In the genomic region with DNA sequence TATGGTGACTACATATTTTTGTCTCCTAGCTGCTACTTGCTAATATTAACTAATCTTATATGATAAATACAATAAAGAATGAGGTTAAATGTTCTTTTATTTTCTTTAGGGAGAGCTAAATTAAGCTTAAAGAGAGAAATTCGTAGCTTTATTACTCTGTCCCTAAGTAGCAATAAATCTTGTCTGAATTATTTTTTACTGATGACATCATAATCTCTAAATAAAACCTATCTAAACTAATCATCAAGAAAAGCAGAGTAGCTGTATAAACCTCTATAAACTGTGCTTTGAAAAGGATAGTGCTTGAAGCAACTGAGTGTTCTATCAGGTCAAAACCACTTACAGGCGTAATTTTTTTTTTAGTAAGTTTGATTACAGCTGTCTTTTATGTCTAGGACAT, we compare ENCODE assay signal across 26 cellular contexts. TPM values are rescaled to one million over a fixed set of nuclear protein-coding genes. Genes with fewer than 3 reads are reported as not detected.
A peak's percentile ranks its signal among the peaks of the same experiment; 100 is the strongest.
DNase-seq lines count a peak whose midpoint lies in the region; ATAC-seq, FAIRE-seq and TF ChIP-seq lines count a peak whose summit lies in the region.
"Had no signal": no experiment of that assay in that cellular context is flagged by ENCODE, and none has a peak within 500 bp of the region (broad histone marks: within the 10 kb centered on the region; RNA-seq: fewer than 3 reads in every experiment).

No MANE protein-coding gene starts in this region.

- TF ChIP-seq CTCF in HepG2 (CRISPR knock-in tag; IDR thresholded peaks at IDR 0.05) (no peak), right lobe of liver (IDR thresholded peaks at IDR 0.05) (no peak), mammary epithelial cell (conservative IDR thresholded peaks at IDR 0.05 in 1 of 2, IDR thresholded peaks at IDR 0.05 in 1 of 2; ENCODE audit: extremely low read depth in 1 of 2, insufficient read depth in 1 of 2, low read depth in 1 of 2, low read length in 2 of 2) (no peak)

- H2AFZ ChIP-seq in HepG2 (ENCODE audit: low read length) (no peak overlapping the region), mammary epithelial cell (ENCODE audit: low read depth, low read length) (no peak overlapping the region)

- H3K9me3 ChIP-seq in HepG2 (ENCODE audit: low read length) (no peaks in the 10 kb centered on the region), right lobe of liver (no peaks in the 10 kb centered on the region), mammary epithelial cell (replicated peaks; ENCODE audit: insufficient read depth, low read length) (no peaks in the 10 kb centered on the region)
- H3K9me3 ChIP-seq: A549; BE2C; BLaER1 treated with 17β-estradiol and CSF1 and Interleukin-3, amounts not matched to agents 10 nM and 100 nM; HAP-1 had no signal

- H3K36me3 ChIP-seq in HepG2 (replicated peaks in 1 of 2; ENCODE audit: control insufficient read depth in 1 of 2, insufficient read depth in 2 of 2, low read length in 2 of 2): no peaks in the 10 kb centered on the region
- peaks cover 0 to 3% (median 0%) of the 10 kb centered on the region in 4 donors for H3K36me3 ChIP-seq in right lobe of liver
- H3K36me3 ChIP-seq in mammary epithelial cell (ENCODE audit: insufficient read depth, low read length): no peaks in the 10 kb centered on the region
- H3K36me3 ChIP-seq: BE2C, HAP-1 had no signal

- ATAC-seq in HepG2 (no peak), right lobe of liver (no peak), GM19452 (IDR thresholded peaks at IDR 0.05; ENCODE audit: unreplicated experiment) (no peak)
- ATAC-seq: A549 had no signal

- POLR2A ChIA-PET in HepG2 (lab: Yijun Ruan, JAX): no interaction called here

- H3K4me2 ChIP-seq in HepG2 (ENCODE audit: low read depth, low read length) (no peak overlapping the region), mammary epithelial cell (ENCODE audit: insufficient read depth, low read depth, low read length) (no peak overlapping the region)
- H3K4me2 ChIP-seq: A549; BLaER1 treated with 17β-estradiol and CSF1 and Interleukin-3, amounts not matched to agents 10 nM and 100 nM had no signal

- BruUV-seq in HepG2 (replicated peaks; lab: Mats Ljungman, UMichigan): no TSS peak
- BruUV-seq in mammary epithelial cell (replicated peaks; lab: Mats Ljungman, UMichigan): no TSS peak

- no peak overlapping the region for H3K27ac ChIP-seq in HepG2 (ENCODE audit: extremely low read length, insufficient read depth, low read length)
- H3K27ac ChIP-seq in right lobe of liver: no peak overlapping the region
- no peak overlapping the region for H3K27ac ChIP-seq in mammary epithelial cell (ENCODE audit: insufficient read depth, low read depth, low read length)
- H3K27ac ChIP-seq: A549; BLaER1 treated with 17β-estradiol and CSF1 and Interleukin-3, amounts not matched to agents 10 nM and 100 nM had no signal

- H3K4me1 ChIP-seq in HepG2 (ENCODE audit: insufficient read depth, low read length) (no peaks in the 10 kb centered on the region), right lobe of liver (no peaks in the 10 kb centered on the region), mammary epithelial cell (ENCODE audit: insufficient read depth, low read length) (no peaks in the 10 kb centered on the region)
- H3K4me1 ChIP-seq: A549; BE2C; BLaER1 treated with 17β-estradiol and CSF1 and Interleukin-3, amounts not matched to agents 10 nM and 100 nM; HAP-1 had no signal

- H3K4me3 ChIP-seq in HepG2 (replicated peaks in 1 of 3; ENCODE audit: insufficient read depth in 1 of 3, low read depth in 2 of 3, low read length in 3 of 3) (no peak overlapping the region), right lobe of liver (no peak overlapping the region), mammary epithelial cell (replicated peaks in 1 of 3; ENCODE audit: insufficient read depth in 1 of 3, low read depth in 2 of 3, low read length in 3 of 3) (no peak overlapping the region)
- H3K4me3 ChIP-seq: A549; BLaER1 treated with 17β-estradiol and CSF1 and Interleukin-3, amounts not matched to agents 10 nM and 100 nM; HAP-1 had no signal

- in situ Hi-C loops in HepG2 (cut with HindIII; ENCODE audit: extremely low pct_ligation_motif_present, low pct_unique_long_range_greater_than_20kb) (no loop called here), mammary epithelial cell (cut with MboI; ENCODE audit: low sequenced_read_pairs in 2 of 2) (no loop called here)

- DNase-seq in HepG2 (ENCODE audit: low spot score) (no peak), right lobe of liver (no peak), NCI-H2227 treated with DMSO at 0.1 percent for 48 hours (lab: John Stamatoyannopoulos, UW) (peak; percentile 29), mammary epithelial cell (no peak), NCI-H510A (lab: John Stamatoyannopoulos, UW) (no peak)
- DNase-seq: 8988T; ACHN; AML-193; BE2C; CD4-positive, alpha-beta T cell; CD8-positive, alpha-beta memory T cell; DMS 273 treated with DMSO at 0.1 percent for 48 hours; DMS79; EL; GDM1; GOT3 had no signal

- TF ChIP-seq EP300 in HepG2 (IDR thresholded peaks at IDR 0.05; ENCODE audit: low read depth in 2 of 2, low read length in 2 of 2) (no peak), HepG2 (CRISPR knock-in tag; IDR thresholded peaks at IDR 0.05; ENCODE audit: borderline replicate concordance) (no peak)

- H3K27me3 ChIP-seq in HepG2 (ENCODE audit: control insufficient read depth in 1 of 2, insufficient read depth in 2 of 2, low read length in 2 of 2) (no peaks in the 10 kb centered on the region; a peak in 1 of 5 replicates), right lobe of liver (no peaks in the 10 kb centered on the region), mammary epithelial cell (ENCODE audit: insufficient read depth, low read length) (no peaks in the 10 kb centered on the region)
- H3K27me3 ChIP-seq: BE2C; BLaER1 treated with 17β-estradiol and CSF1 and Interleukin-3, amounts not matched to agents 10 nM and 100 nM had no signal

- 86% methylated on average over 2 of the region's 2 CpGs for WGBS in HepG2 (ENCODE audit: low lambda C conversion rate)
- WGBS in right lobe of liver (ENCODE audit: insufficient coverage, low coverage, low lambda C conversion rate, missing lambda C conversion rate): 84% methylated on average over 2 of the region's 2 CpGs
- WGBS in mammary epithelial cell (ENCODE audit: low coverage, missing lambda C conversion rate): 94% methylated on average over 2 of the region's 2 CpGs

- H4K20me1 ChIP-seq in HepG2 (ENCODE audit: insufficient read depth, low read length) (no peaks in the 10 kb centered on the region), mammary epithelial cell (ENCODE audit: insufficient read depth, low read length) (no peaks in the 10 kb centered on the region)
- H4K20me1 ChIP-seq: BLaER1 treated with 17β-estradiol and CSF1 and Interleukin-3, amounts not matched to agents 10 nM and 100 nM had no signal

- TF ChIP-seq RAD21 in HepG2 (CRISPR knock-in tag; IDR thresholded peaks at IDR 0.05): no peak

- intact Hi-C loops in HepG2 (cut with micrococcal nuclease; ENCODE audit: unreplicated experiment): no loop called here
- intact Hi-C loops in right lobe of liver (cut with DNase I): no loop called here
- intact Hi-C loops in mammary epithelial cell (cut with micrococcal nuclease): no loop called here

- TF ChIP-seq POLR2A in HepG2 (IDR thresholded peaks at IDR 0.05; ENCODE audit: insufficient read depth in 1 of 2, low read depth in 2 of 2, low read length in 2 of 2): no peak
- no peak for TF ChIP-seq POLR2A in right lobe of liver (IDR thresholded peaks at IDR 0.05)

- no peak overlapping the region for H3K9ac ChIP-seq in HepG2 (ENCODE audit: insufficient read depth, low read depth, low read length)
- no peak overlapping the region for H3K9ac ChIP-seq in mammary epithelial cell (ENCODE audit: insufficient read depth, low read length)
- H3K9ac ChIP-seq: BLaER1 treated with 17β-estradiol and CSF1 and Interleukin-3, amounts not matched to agents 10 nM and 100 nM had no signal

- CTCF ChIA-PET in HepG2 (lab: Yijun Ruan, JAX; ENCODE audit: low intra/inter-chr PET ratio, low total read pairs) (no interaction called here), mammary epithelial cell (lab: Charles Lee; ENCODE audit: low non-redundant PET) (no interaction called here)

- no peak for FAIRE-seq in HepG2 (lab: Jason Lieb, UNC)
- FAIRE-seq in islet of Langerhans (lab: Jason Lieb, UNC): peak; percentile 36
- FAIRE-seq: A549, D721Med, GM12891, GM18507, GM19239, H54 had no signal

- dilution Hi-C loops in mammary epithelial cell (cut with HindIII; ENCODE audit: low sequenced_read_pairs): no loop called here

- H3K79me2 ChIP-seq in HepG2 (ENCODE audit: insufficient read depth, low read length): no peaks in the 10 kb centered on the region
- H3K79me2 ChIP-seq in mammary epithelial cell (ENCODE audit: insufficient read depth, low read length): no peaks in the 10 kb centered on the region

RNA-seq across cellular contexts. Expression of a gene that starts 42.5 kb away (rescaled TPM):
- total RNA-seq in HepG2 (2016; rRNA removed; fragmentation: Illumina TruSeq; extraction: Trizol) (7.8 and 8.6 TPM in 2 replicates), right lobe of liver (1 to 10 TPM; 3.1 to 9.8 (median 5.4) TPM), mammary epithelial cell (1 to 10 TPM; 5.7 to 9.8 TPM)
- 38.3 and 44.9 TPM in 2 replicates for total RNA-seq in HepG2 (2016; cell fraction: cytosol; rRNA removed; fragmentation: Illumina TruSeq; extraction: Trizol; ENCODE audit: low read depth)
- 8.1 and 11.0 TPM in 2 replicates for total RNA-seq in HepG2 (2016; cell fraction: insoluble cytoplasmic fraction; rRNA removed; fragmentation: Illumina TruSeq; extraction: Trizol)
- total RNA-seq in HepG2 (2016; cell fraction: membrane; rRNA removed; fragmentation: Illumina TruSeq; extraction: Trizol): 23.1 and 30.9 TPM in 2 replicates
- total RNA-seq in HepG2 (2016; cell fraction: nucleus; rRNA removed; fragmentation: Illumina TruSeq; extraction: Trizol): 13.3 and 13.7 TPM in 2 replicates
- polyA plus RNA-seq in HepG2 (2011; rRNA removed) (2.2 and 2.9 TPM in 2 replicates), mammary epithelial cell (2.6 TPM)
- polyA plus RNA-seq in HepG2 (2011; cell fraction: cytosol; rRNA removed): 0.96 and 1.5 TPM in 2 replicates
- polyA plus RNA-seq in HepG2 (2011; cell fraction: nucleus; rRNA removed): 4.8 and 6.7 TPM in 2 replicates
- polyA plus RNA-seq in HepG2 (2012): 2.5 and 3.1 TPM in 2 replicates
- 0.50 and 0.63 TPM in 2 replicates for polyA plus RNA-seq in HepG2 (2016; cell fraction: cytosol; fragmentation: Illumina TruSeq; extraction: Trizol; ENCODE audit: low read depth)
- polyA plus RNA-seq in HepG2 (2016; cell fraction: insoluble cytoplasmic fraction; fragmentation: Illumina TruSeq; extraction: Trizol; ENCODE audit: low read depth): 5.7 and 5.8 TPM in 2 replicates
- polyA plus RNA-seq in HepG2 (2016; cell fraction: membrane; fragmentation: Illumina TruSeq; extraction: Trizol; ENCODE audit: low read depth): 1.9 TPM in 2 replicates
- polyA plus RNA-seq in HepG2 (2016; cell fraction: nucleus; fragmentation: Illumina TruSeq; extraction: Trizol; ENCODE audit: insufficient read depth, low read depth): 6.4 and 6.9 TPM in 2 replicates
- 5.5 and 9.2 TPM in 2 replicates for polyA minus RNA-seq in HepG2 (2011; rRNA and poly(A)+ RNA removed; ENCODE audit: low replicate concordance)
- polyA minus RNA-seq in HepG2 (2011; cell fraction: cytosol; rRNA and poly(A)+ RNA removed): 3.9 and 8.4 TPM in 2 replicates
- 23.4 and 26.4 TPM in 2 replicates for polyA minus RNA-seq in HepG2 (2011; cell fraction: nucleus; rRNA and poly(A)+ RNA removed)
- 12.4 TPM for polyA minus RNA-seq in mammary epithelial cell

RNA-seq across cellular contexts. Expression of a gene that starts 42.6 kb away (rescaled TPM):
- total RNA-seq in HepG2 (2016; rRNA removed; fragmentation: Illumina TruSeq; extraction: Trizol): 81.3 and 93.4 TPM in 2 replicates
- 37.4 and 37.5 TPM in 2 replicates for total RNA-seq in HepG2 (2016; cell fraction: cytosol; rRNA removed; fragmentation: Illumina TruSeq; extraction: Trizol; ENCODE audit: low read depth)
- total RNA-seq in HepG2 (2016; cell fraction: insoluble cytoplasmic fraction; rRNA removed; fragmentation: Illumina TruSeq; extraction: Trizol): 78.2 and 98.1 TPM in 2 replicates
- total RNA-seq in HepG2 (2016; cell fraction: membrane; rRNA removed; fragmentation: Illumina TruSeq; extraction: Trizol): 39.8 and 46.7 TPM in 2 replicates
- 70.4 and 76.6 TPM in 2 replicates for total RNA-seq in HepG2 (2016; cell fraction: nucleus; rRNA removed; fragmentation: Illumina TruSeq; extraction: Trizol)
- 10.8 and 16.1 TPM in 2 replicates for polyA plus RNA-seq in HepG2 (2011; rRNA removed)
- polyA plus RNA-seq in HepG2 (2011; cell fraction: cytosol; rRNA removed): 11.2 and 13.4 TPM in 2 replicates
- 6.8 and 11.4 TPM in 2 replicates for polyA plus RNA-seq in HepG2 (2011; cell fraction: nucleus; rRNA removed)
- 32.1 and 40.0 TPM in 2 replicates for polyA plus RNA-seq in HepG2 (2012)
- polyA plus RNA-seq in HepG2 (2016; cell fraction: cytosol; fragmentation: Illumina TruSeq; extraction: Trizol; ENCODE audit: low read depth): 26.7 and 26.9 TPM in 2 replicates
- polyA plus RNA-seq in HepG2 (2016; cell fraction: insoluble cytoplasmic fraction; fragmentation: Illumina TruSeq; extraction: Trizol; ENCODE audit: low read depth): 96.1 and 98.2 TPM in 2 replicates
- polyA plus RNA-seq in HepG2 (2016; cell fraction: membrane; fragmentation: Illumina TruSeq; extraction: Trizol; ENCODE audit: low read depth): 26.7 and 28.3 TPM in 2 replicates
- 63.8 and 68.1 TPM in 2 replicates for polyA plus RNA-seq in HepG2 (2016; cell fraction: nucleus; fragmentation: Illumina TruSeq; extraction: Trizol; ENCODE audit: insufficient read depth, low read depth)
- polyA minus RNA-seq in HepG2 (2011; rRNA and poly(A)+ RNA removed; ENCODE audit: low replicate concordance): 2.4 and 2.5 TPM in 2 replicates
- 12.2 and 16.4 TPM in 2 replicates for polyA minus RNA-seq in HepG2 (2011; cell fraction: cytosol; rRNA and poly(A)+ RNA removed)
- 61.3 and 75.0 TPM in 2 replicates for polyA minus RNA-seq in HepG2 (2011; cell fraction: nucleus; rRNA and poly(A)+ RNA removed)
- total RNA-seq in right lobe of liver: 10 to 100 TPM in 5 of 6 experiments, 1 to 10 TPM in 1; 9.1 to 22.9 (median 12.1) TPM
- 10 to 100 TPM; 34.7 to 59.5 TPM for total RNA-seq in mammary epithelial cell
- 34.5 TPM for polyA plus RNA-seq in mammary epithelial cell
- polyA minus RNA-seq in mammary epithelial cell: 21.7 TPM
